In the genomic region with DNA sequence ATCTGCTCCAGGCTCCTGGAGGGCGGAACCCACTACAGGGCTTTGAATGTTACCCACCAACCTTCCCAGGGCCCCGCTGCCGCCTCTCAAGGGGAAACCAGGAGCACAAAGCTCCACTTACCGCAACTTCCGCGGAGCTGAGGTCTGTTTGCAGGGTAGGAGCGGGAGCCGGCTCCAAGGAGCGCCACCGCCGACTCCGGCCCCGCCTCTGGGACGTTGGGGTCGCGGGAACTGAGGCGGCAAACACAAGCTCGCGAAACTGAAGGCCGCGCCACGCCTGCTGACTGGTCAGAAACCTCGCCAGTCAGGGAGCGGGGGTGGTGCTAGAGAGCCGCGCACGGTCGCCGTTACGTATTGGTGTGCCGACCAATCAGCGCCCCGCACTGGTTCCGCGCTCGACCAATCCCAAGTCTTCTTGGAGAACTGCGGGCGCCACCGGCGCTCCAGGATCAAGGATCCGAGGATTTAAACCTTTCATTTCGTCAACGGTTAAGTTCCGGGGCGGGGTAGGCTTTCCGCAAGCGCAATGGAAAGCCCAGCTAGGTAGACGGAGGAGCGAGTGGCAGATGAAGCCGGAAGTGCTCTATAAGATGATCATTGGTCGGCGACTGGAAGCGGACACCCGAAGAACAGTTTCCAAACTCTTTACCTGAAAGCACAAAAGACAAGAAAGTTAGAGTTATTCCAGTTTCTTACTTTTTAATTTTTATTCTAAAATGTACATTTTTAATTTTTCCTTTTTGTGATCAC, we compare ENCODE assay signal across 1 cellular context.
A peak's percentile ranks its signal among the peaks of the same experiment; 100 is the strongest.
TF ChIP-seq lines count a peak whose summit lies in the region.

A gene (minus strand): TSS at position 233 of the 750 bp plus-strand sequence. CDS start 3,828 bp downstream, outside the sequence.

TF ChIP-seq in HepG2, 621 proteins besides CTCF, POLR2A, EP300 and RAD21 (continued from another document and continues in another):
- TF ChIP-seq, protein P1, sequence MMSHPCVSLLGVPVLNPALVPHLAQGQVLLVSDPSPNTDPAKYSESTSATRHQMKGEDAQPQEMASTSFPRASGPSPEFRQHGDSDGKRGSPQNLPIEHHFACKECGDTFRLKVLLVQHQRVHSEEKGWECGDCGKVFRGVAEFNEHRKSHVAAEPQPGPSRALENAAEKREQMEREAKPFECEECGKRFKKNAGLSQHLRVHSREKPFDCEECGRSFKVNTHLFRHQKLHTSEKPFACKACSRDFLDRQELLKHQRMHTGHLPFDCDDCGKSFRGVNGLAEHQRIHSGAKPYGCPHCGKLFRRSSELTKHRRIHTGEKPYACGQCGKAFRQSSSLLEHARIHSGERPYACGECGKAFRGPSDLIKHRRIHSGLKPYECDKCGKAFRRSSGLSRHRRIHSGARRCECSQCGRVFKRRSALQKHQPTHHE (CRISPR knock-in tag; IDR thresholded peaks at IDR 0.05; ENCODE audit: borderline replicate concordance) = no peak
- TF ChIP-seq NBN (conservative IDR thresholded peaks at IDR 0.05) = no peak
- TF ChIP-seq GLI4 (CRISPR knock-in tag; IDR thresholded peaks at IDR 0.05; ENCODE audit: borderline replicate concordance) = peak; percentile 33; the same call in 1 of the 2 replicates
- TF ChIP-seq ZNF326 (CRISPR knock-in tag; IDR thresholded peaks at IDR 0.05; ENCODE audit: borderline replicate concordance) = no peak
- TF ChIP-seq NFE2 (CRISPR knock-in tag; IDR thresholded peaks at IDR 0.05) = no peak
- no peak for TF ChIP-seq FOXA3 (CRISPR knock-in tag; IDR thresholded peaks at IDR 0.05)
- no peak for TF ChIP-seq ZNF879 (CRISPR knock-in tag; IDR thresholded peaks at IDR 0.05)
- no peak for TF ChIP-seq ZNF317 (CRISPR knock-in tag; IDR thresholded peaks at IDR 0.05)
- no peak for TF ChIP-seq ZNF329 (CRISPR knock-in tag; IDR thresholded peaks at IDR 0.05; ENCODE audit: low read depth)
- TF ChIP-seq FOSL2 (CRISPR knock-in tag; IDR thresholded peaks at IDR 0.05) = no peak
- TF ChIP-seq ZMYM2 (CRISPR knock-in tag; IDR thresholded peaks at IDR 0.05) = no peak
- TF ChIP-seq, protein P2, sequence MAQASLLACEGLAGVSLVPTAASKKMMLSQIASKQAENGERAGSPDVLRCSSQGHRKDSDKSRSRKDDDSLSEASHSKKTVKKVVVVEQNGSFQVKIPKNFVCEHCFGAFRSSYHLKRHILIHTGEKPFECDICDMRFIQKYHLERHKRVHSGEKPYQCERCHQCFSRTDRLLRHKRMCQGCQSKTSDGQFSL (CRISPR knock-in tag; IDR thresholded peaks at IDR 0.05) = no peak
- no peak for TF ChIP-seq BRD4 (CRISPR knock-in tag; IDR thresholded peaks at IDR 0.05)
- peak; percentile 92 for TF ChIP-seq KAT8 (CRISPR knock-in tag; IDR thresholded peaks at IDR 0.05)
- TF ChIP-seq, protein P3, sequence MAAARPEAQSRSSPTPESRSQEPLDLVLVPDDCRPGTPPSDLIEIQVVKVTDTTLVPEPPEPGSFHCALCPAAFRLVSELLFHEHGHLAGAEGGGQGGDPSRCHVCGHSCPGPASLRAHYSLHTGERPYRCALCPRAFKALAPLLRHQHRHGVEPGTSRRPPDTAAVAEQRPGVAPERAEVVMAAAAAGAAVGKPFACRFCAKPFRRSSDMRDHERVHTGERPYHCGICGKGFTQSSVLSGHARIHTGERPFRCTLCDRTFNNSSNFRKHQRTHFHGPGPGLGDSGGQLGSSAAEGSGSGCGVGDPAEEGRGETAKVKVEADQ (CRISPR knock-in tag; IDR thresholded peaks at IDR 0.05; ENCODE audit: borderline replicate concordance) = peak; percentile 56; the same call in 1 of the 2 replicates
- TF ChIP-seq TCF7 (IDR thresholded peaks at IDR 0.05; ENCODE audit: low read depth) = no peak
- TF ChIP-seq, protein P4, sequence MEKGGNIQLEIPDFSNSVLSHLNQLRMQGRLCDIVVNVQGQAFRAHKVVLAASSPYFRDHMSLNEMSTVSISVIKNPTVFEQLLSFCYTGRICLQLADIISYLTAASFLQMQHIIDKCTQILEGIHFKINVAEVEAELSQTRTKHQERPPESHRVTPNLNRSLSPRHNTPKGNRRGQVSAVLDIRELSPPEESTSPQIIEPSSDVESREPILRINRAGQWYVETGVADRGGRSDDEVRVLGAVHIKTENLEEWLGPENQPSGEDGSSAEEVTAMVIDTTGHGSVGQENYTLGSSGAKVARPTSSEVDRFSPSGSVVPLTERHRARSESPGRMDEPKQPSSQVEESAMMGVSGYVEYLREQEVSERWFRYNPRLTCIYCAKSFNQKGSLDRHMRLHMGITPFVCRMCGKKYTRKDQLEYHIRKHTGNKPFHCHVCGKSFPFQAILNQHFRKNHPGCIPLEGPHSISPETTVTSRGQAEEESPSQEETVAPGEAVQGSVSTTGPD (CRISPR knock-in tag; IDR thresholded peaks at IDR 0.05) = no peak
- no peak for TF ChIP-seq ZNF558 (CRISPR knock-in tag; IDR thresholded peaks at IDR 0.05; ENCODE audit: borderline replicate concordance)
- 0 out of 2 replicates have a peak, but pooled peaks have one; percentile 20 for TF ChIP-seq SRY (CRISPR knock-in tag; IDR thresholded peaks at IDR 0.05)
- TF ChIP-seq, protein P5, sequence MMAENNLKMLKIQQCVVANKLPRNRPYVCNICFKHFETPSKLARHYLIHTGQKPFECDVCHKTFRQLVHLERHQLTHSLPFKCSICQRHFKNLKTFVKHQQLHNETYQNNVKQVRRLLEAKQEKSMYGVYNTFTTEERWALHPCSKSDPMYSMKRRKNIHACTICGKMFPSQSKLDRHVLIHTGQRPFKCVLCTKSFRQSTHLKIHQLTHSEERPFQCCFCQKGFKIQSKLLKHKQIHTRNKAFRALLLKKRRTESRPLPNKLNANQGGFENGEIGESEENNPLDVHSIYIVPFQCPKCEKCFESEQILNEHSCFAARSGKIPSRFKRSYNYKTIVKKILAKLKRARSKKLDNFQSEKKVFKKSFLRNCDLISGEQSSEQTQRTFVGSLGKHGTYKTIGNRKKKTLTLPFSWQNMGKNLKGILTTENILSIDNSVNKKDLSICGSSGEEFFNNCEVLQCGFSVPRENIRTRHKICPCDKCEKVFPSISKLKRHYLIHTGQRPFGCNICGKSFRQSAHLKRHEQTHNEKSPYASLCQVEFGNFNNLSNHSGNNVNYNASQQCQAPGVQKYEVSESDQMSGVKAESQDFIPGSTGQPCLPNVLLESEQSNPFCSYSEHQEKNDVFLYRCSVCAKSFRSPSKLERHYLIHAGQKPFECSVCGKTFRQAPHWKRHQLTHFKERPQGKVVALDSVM (CRISPR knock-in tag; IDR thresholded peaks at IDR 0.05) = 0 out of 2 replicates have a peak, but pooled peaks have one; percentile 33
- no peak for TF ChIP-seq SKI (IDR thresholded peaks at IDR 0.05; ENCODE audit: partially characterized antibody)
- TF ChIP-seq TCF12 (IDR thresholded peaks at IDR 0.05) = no peak
- TF ChIP-seq TCF12 (CRISPR knock-in tag; IDR thresholded peaks at IDR 0.05) = no peak
- TF ChIP-seq ZNF562 (CRISPR knock-in tag; IDR thresholded peaks at IDR 0.05; ENCODE audit: borderline replicate concordance) = no peak
- TF ChIP-seq, protein P6, sequence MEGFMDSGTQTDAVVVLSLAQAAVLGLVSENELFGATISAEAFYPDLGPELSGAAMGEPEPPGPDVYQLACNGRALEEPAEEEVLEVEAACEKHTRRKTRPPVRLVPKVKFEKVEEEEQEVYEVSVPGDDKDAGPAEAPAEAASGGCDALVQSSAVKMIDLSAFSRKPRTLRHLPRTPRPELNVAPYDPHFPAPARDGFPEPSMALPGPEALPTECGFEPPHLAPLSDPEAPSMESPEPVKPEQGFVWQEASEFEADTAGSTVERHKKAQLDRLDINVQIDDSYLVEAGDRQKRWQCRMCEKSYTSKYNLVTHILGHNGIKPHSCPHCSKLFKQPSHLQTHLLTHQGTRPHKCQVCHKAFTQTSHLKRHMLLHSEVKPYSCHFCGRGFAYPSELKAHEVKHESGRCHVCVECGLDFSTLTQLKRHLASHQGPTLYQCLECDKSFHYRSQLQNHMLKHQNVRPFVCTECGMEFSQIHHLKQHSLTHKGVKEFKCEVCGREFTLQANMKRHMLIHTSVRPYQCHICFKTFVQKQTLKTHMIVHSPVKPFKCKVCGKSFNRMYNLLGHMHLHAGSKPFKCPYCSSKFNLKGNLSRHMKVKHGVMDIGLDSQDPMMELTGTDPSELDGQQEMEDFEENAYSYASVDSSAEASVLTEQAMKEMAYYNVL (CRISPR knock-in tag; IDR thresholded peaks at IDR 0.05; ENCODE audit: borderline replicate concordance) = peak; percentile 67
- no peak for TF ChIP-seq RBAK (CRISPR knock-in tag; IDR thresholded peaks at IDR 0.05)
- peak; percentile 89 for TF ChIP-seq CREB1 (IDR thresholded peaks at IDR 0.05)
- TF ChIP-seq CREB1 (CRISPR knock-in tag; IDR thresholded peaks at IDR 0.05) = peak; percentile 95
- TF ChIP-seq BORCS8-MEF2B (CRISPR knock-in tag; IDR thresholded peaks at IDR 0.05) = peak; percentile 96
- peak; percentile 97 for TF ChIP-seq ZMYM4 (CRISPR knock-in tag; IDR thresholded peaks at IDR 0.05)
- TF ChIP-seq, protein P7, sequence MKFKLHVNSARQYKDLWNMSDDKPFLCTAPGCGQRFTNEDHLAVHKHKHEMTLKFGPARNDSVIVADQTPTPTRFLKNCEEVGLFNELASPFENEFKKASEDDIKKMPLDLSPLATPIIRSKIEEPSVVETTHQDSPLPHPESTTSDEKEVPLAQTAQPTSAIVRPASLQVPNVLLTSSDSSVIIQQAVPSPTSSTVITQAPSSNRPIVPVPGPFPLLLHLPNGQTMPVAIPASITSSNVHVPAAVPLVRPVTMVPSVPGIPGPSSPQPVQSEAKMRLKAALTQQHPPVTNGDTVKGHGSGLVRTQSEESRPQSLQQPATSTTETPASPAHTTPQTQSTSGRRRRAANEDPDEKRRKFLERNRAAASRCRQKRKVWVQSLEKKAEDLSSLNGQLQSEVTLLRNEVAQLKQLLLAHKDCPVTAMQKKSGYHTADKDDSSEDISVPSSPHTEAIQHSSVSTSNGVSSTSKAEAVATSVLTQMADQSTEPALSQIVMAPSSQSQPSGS (CRISPR knock-in tag; IDR thresholded peaks at IDR 0.05) = no peak
- TF ChIP-seq ZMAT3 (CRISPR knock-in tag; conservative IDR thresholded peaks at IDR 0.05) = peak; percentile 49; the same call in 1 of the 2 replicates
- TF ChIP-seq ZNF331 (CRISPR knock-in tag; IDR thresholded peaks at IDR 0.05) = no peak
- no peak for TF ChIP-seq ZNF3 (CRISPR knock-in tag; IDR thresholded peaks at IDR 0.05)
- TF ChIP-seq, protein P8, sequence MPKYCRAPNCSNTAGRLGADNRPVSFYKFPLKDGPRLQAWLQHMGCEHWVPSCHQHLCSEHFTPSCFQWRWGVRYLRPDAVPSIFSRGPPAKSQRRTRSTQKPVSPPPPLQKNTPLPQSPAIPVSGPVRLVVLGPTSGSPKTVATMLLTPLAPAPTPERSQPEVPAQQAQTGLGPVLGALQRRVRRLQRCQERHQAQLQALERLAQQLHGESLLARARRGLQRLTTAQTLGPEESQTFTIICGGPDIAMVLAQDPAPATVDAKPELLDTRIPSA (CRISPR knock-in tag; IDR thresholded peaks at IDR 0.05; ENCODE audit: borderline replicate concordance) = no peak
- peak; percentile 89; the same call in 1 of the 2 replicates for TF ChIP-seq PRMT3 (CRISPR knock-in tag; IDR thresholded peaks at IDR 0.05; ENCODE audit: borderline replicate concordance, low read depth)
- peak; percentile 93 for TF ChIP-seq ELF1 (CRISPR knock-in tag; IDR thresholded peaks at IDR 0.05)
- TF ChIP-seq, protein P9, sequence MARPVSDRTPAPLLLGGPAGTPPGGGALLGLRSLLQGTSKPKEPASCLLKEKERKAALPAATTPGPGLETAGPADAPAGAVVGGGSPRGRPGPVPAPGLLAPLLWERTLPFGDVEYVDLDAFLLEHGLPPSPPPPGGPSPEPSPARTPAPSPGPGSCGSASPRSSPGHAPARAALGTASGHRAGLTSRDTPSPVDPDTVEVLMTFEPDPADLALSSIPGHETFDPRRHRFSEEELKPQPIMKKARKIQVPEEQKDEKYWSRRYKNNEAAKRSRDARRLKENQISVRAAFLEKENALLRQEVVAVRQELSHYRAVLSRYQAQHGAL (CRISPR knock-in tag; IDR thresholded peaks at IDR 0.05; ENCODE audit: not compliant biosample characterization) = no peak
- no peak for TF ChIP-seq GTF2F1 (IDR thresholded peaks at IDR 0.05; ENCODE audit: low read length)
- TF ChIP-seq ZNF557 (CRISPR knock-in tag; IDR thresholded peaks at IDR 0.05) = no peak
- TF ChIP-seq ZNF34 (CRISPR knock-in tag; IDR thresholded peaks at IDR 0.05; ENCODE audit: borderline replicate concordance) = no peak
- peak; percentile 93 for TF ChIP-seq HNRNPLL (IDR thresholded peaks at IDR 0.05; ENCODE audit: low read depth, low read length, poor library complexity, severe bottlenecking)
- TF ChIP-seq, protein P10, sequence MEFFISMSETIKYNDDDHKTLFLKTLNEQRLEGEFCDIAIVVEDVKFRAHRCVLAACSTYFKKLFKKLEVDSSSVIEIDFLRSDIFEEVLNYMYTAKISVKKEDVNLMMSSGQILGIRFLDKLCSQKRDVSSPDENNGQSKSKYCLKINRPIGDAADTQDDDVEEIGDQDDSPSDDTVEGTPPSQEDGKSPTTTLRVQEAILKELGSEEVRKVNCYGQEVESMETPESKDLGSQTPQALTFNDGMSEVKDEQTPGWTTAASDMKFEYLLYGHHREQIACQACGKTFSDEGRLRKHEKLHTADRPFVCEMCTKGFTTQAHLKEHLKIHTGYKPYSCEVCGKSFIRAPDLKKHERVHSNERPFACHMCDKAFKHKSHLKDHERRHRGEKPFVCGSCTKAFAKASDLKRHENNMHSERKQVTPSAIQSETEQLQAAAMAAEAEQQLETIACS (CRISPR knock-in tag; IDR thresholded peaks at IDR 0.05) = no peak
- 0 out of 2 replicates have a peak, but pooled peaks have one; percentile 27 for TF ChIP-seq JDP2 (CRISPR knock-in tag; IDR thresholded peaks at IDR 0.05; ENCODE audit: borderline replicate concordance)
- TF ChIP-seq IRF2 (CRISPR knock-in tag; IDR thresholded peaks at IDR 0.05) = no peak
- TF ChIP-seq ARNT2 (CRISPR knock-in tag; IDR thresholded peaks at IDR 0.05; ENCODE audit: low read depth) = peak; percentile 73; the same call in 1 of the 2 replicates
- no peak for TF ChIP-seq EED (CRISPR knock-in tag; IDR thresholded peaks at IDR 0.05)
- peak; percentile 61 for TF ChIP-seq ZNF883 (CRISPR knock-in tag; IDR thresholded peaks at IDR 0.05; ENCODE audit: not compliant biosample characterization)
- TF ChIP-seq MBD4 (IDR thresholded peaks at IDR 0.05; ENCODE audit: borderline replicate concordance, low read length) = no peak
- no peak for TF ChIP-seq GPN1 (CRISPR knock-in tag; IDR thresholded peaks at IDR 0.05; ENCODE audit: borderline replicate concordance)
- TF ChIP-seq ZKSCAN1 (IDR thresholded peaks at IDR 0.05; ENCODE audit: low read length) = no peak
- TF ChIP-seq RBFOX2 (IDR thresholded peaks at IDR 0.05; ENCODE audit: low read depth, low read length) = peak; percentile 81
- peak; percentile 76 for TF ChIP-seq PHF21A (CRISPR knock-in tag; IDR thresholded peaks at IDR 0.05)
- TF ChIP-seq SUZ12 (IDR thresholded peaks at IDR 0.05; ENCODE audit: low read depth, low read length) = no peak
- peak; percentile 51; the same call in 1 of the 2 replicates for TF ChIP-seq ZNF564 (CRISPR knock-in tag; IDR thresholded peaks at IDR 0.05)
- TF ChIP-seq ZNF672 (CRISPR knock-in tag; IDR thresholded peaks at IDR 0.05) = no peak
- no peak for TF ChIP-seq ZNF652 (CRISPR knock-in tag; IDR thresholded peaks at IDR 0.05; ENCODE audit: borderline replicate concordance, low read depth)
- no peak for TF ChIP-seq KDM6A (CRISPR knock-in tag; IDR thresholded peaks at IDR 0.05; ENCODE audit: low read depth)
- TF ChIP-seq REPIN1 (CRISPR knock-in tag; IDR thresholded peaks at IDR 0.05; ENCODE audit: borderline replicate concordance, low read depth) = peak; percentile 76; the same call in 1 of the 2 replicates
- TF ChIP-seq ZNF10 (CRISPR knock-in tag; IDR thresholded peaks at IDR 0.05; ENCODE audit: borderline replicate concordance, low read depth) = no peak
- no peak for TF ChIP-seq ZNF234 (CRISPR knock-in tag; conservative IDR thresholded peaks at IDR 0.05)
- TF ChIP-seq ATM (IDR thresholded peaks at IDR 0.05; ENCODE audit: borderline replicate concordance) = no peak
- peak; percentile 90 for TF ChIP-seq THAP11 (CRISPR knock-in tag; IDR thresholded peaks at IDR 0.05)
- peak; percentile 40 for TF ChIP-seq ZNF781 (CRISPR knock-in tag; IDR thresholded peaks at IDR 0.05; ENCODE audit: borderline replicate concordance, not compliant biosample characterization)
